36 cellular contexts compared by ENCODE assay signal in genomic region chr10:74635655-74636054, GRCh38.
DNase-seq lines count a peak whose midpoint lies in the region; ATAC-seq, FAIRE-seq and TF ChIP-seq lines count a peak whose summit lies in the region.
"Had no signal": no experiment of that assay in that cellular context is flagged by ENCODE, and none has a peak within 500 bp of the region (broad histone marks: within the 10 kb centered on the region; RNA-seq: fewer than 3 reads in every experiment).

No MANE protein-coding gene starts in this region.

- TF ChIP-seq RAD21 in HepG2 (CRISPR knock-in tag; IDR thresholded peaks at IDR 0.05) (no peak), K562 (CRISPR knock-in tag; conservative IDR thresholded peaks at IDR 0.05 in 1 of 2, IDR thresholded peaks at IDR 0.05 in 1 of 2) (no peak)

- no peak overlapping the region for H3K4me2 ChIP-seq in HepG2 (ENCODE audit: low read depth, low read length)
- H3K4me2 ChIP-seq in K562 (ENCODE audit: insufficient read depth, low read length) = no peak overlapping the region
- H3K4me2 ChIP-seq in neural progenitor cell = no peak overlapping the region
- H3K4me2 ChIP-seq: A549; BLaER1; BLaER1 treated with 17β-estradiol and CSF1 and Interleukin-3, amounts not matched to agents 10 nM and 100 nM had no signal

- TF ChIP-seq EP300 in HepG2 (IDR thresholded peaks at IDR 0.05; ENCODE audit: low read depth in 2 of 2, low read length in 2 of 2) = no peak
- no peak for TF ChIP-seq EP300 in HepG2 (CRISPR knock-in tag; IDR thresholded peaks at IDR 0.05; ENCODE audit: borderline replicate concordance)
- TF ChIP-seq EP300 in K562 (IDR thresholded peaks at IDR 0.05; ENCODE audit: low read length) = no peak

- 97% methylated on average over 4 of the region's 4 CpGs for WGBS in HepG2 (ENCODE audit: low lambda C conversion rate)
- 100% methylated on average over 4 of the region's 4 CpGs for WGBS in right lobe of liver (ENCODE audit: insufficient coverage, low coverage, low lambda C conversion rate, missing lambda C conversion rate)
- 87% methylated on average over 4 of the region's 4 CpGs for WGBS in K562 (ENCODE audit: insufficient coverage, low coverage, missing lambda C conversion rate)

- H4K20me1 ChIP-seq in HepG2 (ENCODE audit: insufficient read depth, low read length) = no peaks in the 10 kb centered on the region
- H4K20me1 ChIP-seq in K562 (replicated peaks; ENCODE audit: control insufficient read depth, insufficient read depth, low read length) = no peaks in the 10 kb centered on the region
- no peaks in the 10 kb centered on the region for H4K20me1 ChIP-seq in neural progenitor cell (ENCODE audit: low read depth)
- H4K20me1 ChIP-seq: BLaER1; BLaER1 treated with 17β-estradiol and CSF1 and Interleukin-3, amounts not matched to agents 10 nM and 100 nM had no signal

- H3K4me1 Mint-ChIP-seq in WTC11 = peaks cover 11% of the 10 kb centered on the region
- H3K4me1 Mint-ChIP-seq in neural progenitor cell = peaks cover 14% of the 10 kb centered on the region
- H3K4me1 Mint-ChIP-seq: CD4-positive, alpha-beta memory T cell; CD8-positive, alpha-beta memory T cell had no signal

- no peak overlapping the region for H3K27ac ChIP-seq in HepG2 (ENCODE audit: extremely low read length, insufficient read depth, low read length)
- H3K27ac ChIP-seq in right lobe of liver = no peak overlapping the region
- no peak overlapping the region for H3K27ac ChIP-seq in HEK293 (ENCODE audit: extremely low read depth, low read depth, low read length)
- no peak overlapping the region for H3K27ac ChIP-seq in K562 (ENCODE audit: extremely low read depth, low read depth, low read length)
- H3K27ac ChIP-seq in neural progenitor cell = no peak overlapping the region
- H3K27ac ChIP-seq: 22Rv1; A549; BLaER1; BLaER1 treated with 17β-estradiol and CSF1 and Interleukin-3, amounts not matched to agents 10 nM and 100 nM; C4-2B had no signal

- H3K27me3 Mint-ChIP-seq in WTC11 (ENCODE audit: low read depth) (no peaks in the 10 kb centered on the region), neural progenitor cell (ENCODE audit: insufficient read depth, low read depth) (no peaks in the 10 kb centered on the region)
- H3K27me3 Mint-ChIP-seq: B cell; CD4-positive, alpha-beta memory T cell; CD4-positive, alpha-beta T cell; CD8-positive, alpha-beta memory T cell had no signal

- DNase-seq in HepG2 (ENCODE audit: low spot score) (no peak), right lobe of liver (no peak), WTC11 (ENCODE audit: low spot score) (no peak), K562 (ENCODE audit: extremely low read depth in 1 of 4, low spot score in 3 of 4) (no peak), neural progenitor cell (ENCODE audit: low spot score) (no peak)
- no peak for DNase-seq in activated T-cell treated with anti-CD3 and anti-CD28 coated beads, Interleukin-2, amount 50 U/mL, for 48 hours
- DNase-seq: 8988T; ACHN; AML-193; BE2C; C1 segment of cervical spinal cord; Caco-2; Calu3; CD4-positive, alpha-beta memory T cell; CD4-positive, alpha-beta T cell; CD4-positive, CD25-positive, alpha-beta regulatory T cell; CD8-positive, alpha-beta memory T cell; CD8-positive, alpha-beta T cell; COR-L47; DMS 273 treated with DMSO at 0.1 percent for 48 hours; DMS153; DMS79; DMS79 treated with DMSO at 0.1 percent for 48 hours; DND-41; EL had no signal

- ATAC-seq in HepG2 = no peak
- ATAC-seq in right lobe of liver = no peak
- ATAC-seq in WTC11 = no peak
- ATAC-seq in K562 = no peak
- no peak for ATAC-seq in GM18498 (IDR thresholded peaks at IDR 0.05; ENCODE audit: unreplicated experiment)
- ATAC-seq: A549; CD8-positive, alpha-beta T cell had no signal

- H3K9me1 ChIP-seq in K562 (ENCODE audit: control insufficient read depth, insufficient read depth, low read length) = no peaks in the 10 kb centered on the region

- H3K79me2 ChIP-seq in HepG2 (ENCODE audit: insufficient read depth, low read length) (no peaks in the 10 kb centered on the region), K562 (ENCODE audit: control insufficient read depth, insufficient read depth, low read length) (no peaks in the 10 kb centered on the region), neural progenitor cell (ENCODE audit: low read depth) (no peaks in the 10 kb centered on the region)

- FAIRE-seq in HepG2 (lab: Jason Lieb, UNC) (no peak), K562 (lab: Jason Lieb, UNC) (no peak)
- FAIRE-seq: A204.1, A549, D721Med had no signal

- no peak overlapping the region for H3K27ac Mint-ChIP-seq in WTC11
- no peak overlapping the region for H3K27ac Mint-ChIP-seq in neural progenitor cell
- H3K27ac Mint-ChIP-seq: B cell; CD14-positive monocyte; CD4-positive, alpha-beta memory T cell; CD4-positive, alpha-beta T cell had no signal

- H3K9me3 ChIP-seq in HepG2 (ENCODE audit: low read length) = peaks cover 10% of the 10 kb centered on the region; the same call in 1 of the 2 replicates
- peaks cover 0 to 5% (median 0%) of the 10 kb centered on the region in 4 donors for H3K9me3 ChIP-seq in right lobe of liver
- no peaks in the 10 kb centered on the region for H3K9me3 ChIP-seq in HEK293 (ENCODE audit: control insufficient read depth, insufficient read depth, low read depth, low read length)
- no peaks in the 10 kb centered on the region for H3K9me3 ChIP-seq in K562 (replicated peaks; ENCODE audit: control insufficient read depth, insufficient read depth, low read depth, low read length)
- no peaks in the 10 kb centered on the region for H3K9me3 ChIP-seq in neural progenitor cell (ENCODE audit: low read depth)
- H3K9me3 ChIP-seq: A549, BE2C, Caco-2 had no signal

- H3K36me3 Mint-ChIP-seq in WTC11 (peaks cover 21% of the 10 kb centered on the region), neural progenitor cell (peaks cover 8% of the 10 kb centered on the region)

- POLR2A ChIA-PET in HepG2 (lab: Yijun Ruan, JAX) (no interaction called here), HEK293 (lab: Yijun Ruan, JAX) (no interaction called here), WTC11 (lab: Charles Lee) (no interaction called here), K562 (lab: Yijun Ruan, JAX) (interaction anchor here (0.7 kb wide), 1 partner anchor 104 kb away, joined by 4 read pairs; no protein-coding TSS in a partner anchor)

- BruUV-seq in HepG2 (replicated peaks; lab: Mats Ljungman, UMichigan) (no TSS peak), K562 (replicated peaks; lab: Mats Ljungman, UMichigan) (no TSS peak)

- no peak for TF ChIP-seq CTCF in HepG2 (CRISPR knock-in tag; IDR thresholded peaks at IDR 0.05)
- TF ChIP-seq CTCF in right lobe of liver (IDR thresholded peaks at IDR 0.05) = no peak
- no peak for TF ChIP-seq CTCF in HEK293 (tag by site-specific recombination; IDR thresholded peaks at IDR 0.05)
- TF ChIP-seq CTCF in WTC11 (IDR thresholded peaks at IDR 0.05) = no peak
- no peak for TF ChIP-seq CTCF in K562 (IDR thresholded peaks at IDR 0.05 in 2 of 3, conservative IDR thresholded peaks at IDR 0.05 in 1 of 3; ENCODE audit: insufficient read depth in 2 of 3, low read depth in 1 of 3, low read length in 3 of 3)
- no peak for TF ChIP-seq CTCF in neural progenitor cell (IDR thresholded peaks at IDR 0.05)

- TF ChIP-seq POLR2A in HepG2 (IDR thresholded peaks at IDR 0.05; ENCODE audit: insufficient read depth in 1 of 2, low read depth in 2 of 2, low read length in 2 of 2) = no peak
- no peak for TF ChIP-seq POLR2A in right lobe of liver (IDR thresholded peaks at IDR 0.05)
- TF ChIP-seq POLR2A in K562 (conservative IDR thresholded peaks at IDR 0.05) = no peak

- H3K9me3 Mint-ChIP-seq in WTC11 = peaks cover 15% of the 10 kb centered on the region
- H3K9me3 Mint-ChIP-seq in neural progenitor cell = peaks cover 12% of the 10 kb centered on the region

- H3F3A ChIP-seq in neural progenitor cell (ENCODE audit: low read depth) = peaks cover 18% of the 10 kb centered on the region

- in situ Hi-C loops in HepG2 (cut with HindIII; ENCODE audit: extremely low pct_ligation_motif_present, low pct_unique_long_range_greater_than_20kb) (no loop called here), K562 (cut with MboI) (no loop called here)

- H3K4me3 Mint-ChIP-seq in WTC11 = no peak overlapping the region
- no peak overlapping the region for H3K4me3 Mint-ChIP-seq in neural progenitor cell
- H3K4me3 Mint-ChIP-seq: B cell; CD14-positive monocyte; CD4-positive, alpha-beta memory T cell; CD4-positive, alpha-beta T cell; CD8-positive, alpha-beta memory T cell; CD8-positive, alpha-beta T cell had no signal

- H3K9ac ChIP-seq in HepG2 (ENCODE audit: insufficient read depth, low read depth, low read length) (no peak overlapping the region), K562 (ENCODE audit: insufficient read depth in 1 of 2, low read depth in 2 of 2, low read length in 2 of 2) (no peak overlapping the region), neural progenitor cell (no peak overlapping the region)
- H3K9ac ChIP-seq: BLaER1; BLaER1 treated with 17β-estradiol and CSF1 and Interleukin-3, amounts not matched to agents 10 nM and 100 nM had no signal

- intact Hi-C loops in HepG2 (cut with micrococcal nuclease; ENCODE audit: unreplicated experiment) = no loop called here
- intact Hi-C loops in right lobe of liver (cut with DNase I) = no loop called here
- intact Hi-C loops in K562 (cut with micrococcal nuclease) = no loop called here

- peaks cover 1 to 13% of the 10 kb centered on the region in 2 experiments; a peak in 3 of 5 replicates for H3K36me3 ChIP-seq in HepG2 (replicated peaks in 1 of 2; ENCODE audit: control insufficient read depth in 1 of 2, insufficient read depth in 2 of 2, low read length in 2 of 2)
- H3K36me3 ChIP-seq in right lobe of liver = no peaks in the 10 kb centered on the region
- H3K36me3 ChIP-seq in HEK293 (ENCODE audit: control insufficient read depth in 2 of 2, insufficient read depth in 1 of 2, low read length in 2 of 2) = no peaks in the 10 kb centered on the region
- peaks cover 3% of the 10 kb centered on the region; the same call in 1 of the 3 replicates for H3K36me3 ChIP-seq in K562 (ENCODE audit: control insufficient read depth, insufficient read depth, low read length)
- no peaks in the 10 kb centered on the region for H3K36me3 ChIP-seq in neural progenitor cell
- H3K36me3 ChIP-seq: BE2C had no signal

- H3K4me3 ChIP-seq in HepG2 (replicated peaks in 1 of 3; ENCODE audit: insufficient read depth in 1 of 3, low read depth in 2 of 3, low read length in 3 of 3) (no peak overlapping the region), right lobe of liver (no peak overlapping the region), HEK293 (ENCODE audit: low read depth, low read length) (no peak overlapping the region), K562 (no peak overlapping the region), neural progenitor cell (no peak overlapping the region)
- H3K4me3 ChIP-seq: A549; BLaER1; BLaER1 treated with 17β-estradiol and CSF1 and Interleukin-3, amounts not matched to agents 10 nM and 100 nM had no signal

- CTCF ChIA-PET in HepG2 (lab: Yijun Ruan, JAX; ENCODE audit: low intra/inter-chr PET ratio, low total read pairs) = no interaction called here
- CTCF ChIA-PET in HEK293 (lab: Yijun Ruan, JAX) = no interaction called here
- CTCF ChIA-PET in WTC11 (lab: Charles Lee) = no interaction called here
- CTCF ChIA-PET in K562 (lab: Yijun Ruan, JAX; ENCODE audit: low intra/inter-chr PET ratio) = no interaction called here

- H3K4me1 ChIP-seq in HepG2 (ENCODE audit: insufficient read depth, low read length) = no peaks in the 10 kb centered on the region
- no peaks in the 10 kb centered on the region for H3K4me1 ChIP-seq in right lobe of liver
- H3K4me1 ChIP-seq in HEK293 (ENCODE audit: control insufficient read depth, insufficient read depth, low read length) = peaks cover 8% of the 10 kb centered on the region
- no peaks in the 10 kb centered on the region for H3K4me1 ChIP-seq in K562 (replicated peaks in 1 of 2; ENCODE audit: control insufficient read depth in 2 of 2, insufficient read depth in 2 of 2, low read length in 2 of 2)
- H3K4me1 ChIP-seq in neural progenitor cell = peaks cover 15% of the 10 kb centered on the region
- H3K4me1 ChIP-seq: A549, BE2C, Caco-2 had no signal

- H2AFZ ChIP-seq in HepG2 (ENCODE audit: low read length) (no peak overlapping the region), K562 (ENCODE audit: low read depth, low read length) (no peak overlapping the region), neural progenitor cell (replicated peaks) (no peak overlapping the region)

- no peaks in the 10 kb centered on the region for H3K27me3 ChIP-seq in HepG2 (ENCODE audit: control insufficient read depth in 1 of 2, insufficient read depth in 2 of 2, low read length in 2 of 2)
- H3K27me3 ChIP-seq in right lobe of liver = no peaks in the 10 kb centered on the region
- H3K27me3 ChIP-seq in K562 (ENCODE audit: control insufficient read depth in 2 of 2, insufficient read depth in 2 of 2, low read length in 2 of 2) = no peaks in the 10 kb centered on the region
- no peaks in the 10 kb centered on the region for H3K27me3 ChIP-seq in neural progenitor cell
- H3K27me3 ChIP-seq: BE2C; BLaER1; BLaER1 treated with 17β-estradiol and CSF1 and Interleukin-3, amounts not matched to agents 10 nM and 100 nM had no signal

Comparison
In these comparisons a context has a peak if more than half of its experiments do, and no peak if none do; other contexts are left out.
1. Of the 241 proteins assayed by ChIP-seq in both HepG2 and K562: peak only in HepG2: none; only in K562: none; in both: ZNF121; in neither: 240.